ENCODE assay signal across 1 cellular context in the genomic region with DNA sequence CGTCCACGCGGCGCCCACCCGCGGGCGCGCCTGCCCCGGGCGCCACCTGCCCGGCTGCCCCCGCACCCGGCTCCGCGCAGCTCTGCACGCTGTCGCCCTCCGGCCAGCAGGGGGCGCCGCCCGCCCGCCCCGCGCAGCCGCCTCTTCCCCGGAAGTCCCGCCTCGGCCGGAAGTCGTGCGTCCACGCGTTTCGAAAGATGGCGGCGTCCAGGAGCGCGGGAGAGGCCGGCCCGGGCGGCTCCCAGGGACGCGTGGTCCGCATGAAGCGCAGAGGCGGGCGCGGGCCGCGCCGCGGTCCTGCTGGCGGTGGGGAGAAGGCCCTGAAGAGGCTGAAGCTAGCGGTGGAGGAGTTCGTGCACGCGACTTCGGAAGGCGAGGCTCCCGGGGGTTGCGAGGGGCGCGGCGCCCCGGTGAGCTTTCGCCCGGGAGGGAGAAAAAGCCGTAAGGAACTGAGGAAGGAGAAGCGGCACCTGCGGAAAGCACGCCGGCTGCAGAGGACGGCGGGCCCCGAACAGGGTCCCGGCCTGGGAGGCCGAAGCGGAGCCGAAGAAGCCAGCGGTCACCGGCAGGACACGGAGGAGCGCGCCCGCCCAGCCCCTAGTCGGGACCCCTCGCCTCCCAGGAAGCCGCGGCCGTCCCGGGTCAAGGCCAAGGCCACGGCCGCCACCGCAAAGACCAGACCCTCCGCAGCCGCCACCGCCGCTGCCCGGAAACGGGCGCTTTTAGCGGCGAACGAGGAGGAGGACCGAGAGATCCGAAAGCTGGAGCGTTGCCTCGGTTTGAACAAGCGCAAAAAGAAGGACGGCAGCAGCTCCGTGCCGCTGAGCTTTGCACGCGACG.
TF ChIP-seq lines count a peak whose summit lies in the region.

A gene with protein sequence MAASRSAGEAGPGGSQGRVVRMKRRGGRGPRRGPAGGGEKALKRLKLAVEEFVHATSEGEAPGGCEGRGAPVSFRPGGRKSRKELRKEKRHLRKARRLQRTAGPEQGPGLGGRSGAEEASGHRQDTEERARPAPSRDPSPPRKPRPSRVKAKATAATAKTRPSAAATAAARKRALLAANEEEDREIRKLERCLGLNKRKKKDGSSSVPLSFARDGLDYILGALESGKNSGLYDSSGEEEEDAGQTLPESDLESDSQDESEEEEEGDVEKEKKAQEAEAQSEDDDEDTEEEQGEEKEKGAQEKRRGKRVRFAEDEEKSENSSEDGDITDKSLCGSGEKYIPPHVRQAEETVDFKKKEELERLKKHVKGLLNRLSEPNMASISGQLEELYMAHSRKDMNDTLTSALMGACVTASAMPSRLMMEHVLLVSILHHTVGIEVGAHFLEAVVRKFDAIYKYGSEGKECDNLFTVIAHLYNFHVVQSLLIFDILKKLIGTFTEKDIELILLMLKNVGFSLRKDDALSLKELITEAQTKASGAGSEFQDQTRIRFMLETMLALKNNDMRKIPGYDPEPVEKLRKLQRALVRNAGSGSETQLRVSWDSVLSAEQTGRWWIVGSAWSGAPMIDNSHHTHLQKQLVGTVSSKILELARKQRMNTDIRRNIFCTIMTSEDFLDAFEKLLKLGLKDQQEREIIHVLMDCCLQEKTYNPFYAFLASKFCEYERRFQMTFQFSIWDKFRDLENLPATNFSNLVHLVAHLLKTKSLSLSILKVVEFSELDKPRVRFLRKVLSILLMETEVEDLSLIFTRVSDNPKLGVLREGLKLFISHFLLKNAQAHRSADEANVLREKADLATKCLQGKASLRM (plus strand): TSS at position 172 of the 840 bp plus-strand sequence. CDS start 26 bp downstream, at position 198.

TF ChIP-seq in HepG2, 621 proteins besides CTCF, POLR2A, EP300 and RAD21 (continued from another document and continues in another):
- TF ChIP-seq, protein P1, sequence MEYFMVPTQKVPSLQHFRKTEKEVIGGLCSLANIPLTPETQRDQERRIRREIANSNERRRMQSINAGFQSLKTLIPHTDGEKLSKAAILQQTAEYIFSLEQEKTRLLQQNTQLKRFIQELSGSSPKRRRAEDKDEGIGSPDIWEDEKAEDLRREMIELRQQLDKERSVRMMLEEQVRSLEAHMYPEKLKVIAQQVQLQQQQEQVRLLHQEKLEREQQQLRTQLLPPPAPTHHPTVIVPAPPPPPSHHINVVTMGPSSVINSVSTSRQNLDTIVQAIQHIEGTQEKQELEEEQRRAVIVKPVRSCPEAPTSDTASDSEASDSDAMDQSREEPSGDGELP (IDR thresholded peaks at IDR 0.05; ENCODE audit: borderline replicate concordance, low read depth) = no peak; the same call in 1 of the 2 replicates
- TF ChIP-seq NFIB (CRISPR knock-in tag; IDR thresholded peaks at IDR 0.05; ENCODE audit: borderline replicate concordance) (no peak), ARID2 (CRISPR knock-in tag; IDR thresholded peaks at IDR 0.05; ENCODE audit: borderline replicate concordance) (no peak; the same call in 1 of the 2 replicates), CENPX (CRISPR knock-in tag; IDR thresholded peaks at IDR 0.05) (no peak), YY1 (IDR thresholded peaks at IDR 0.05; ENCODE audit: insufficient read depth, insufficient replicate concordance, low read depth, low read length) (peak; percentile 99), ZNF251 (CRISPR knock-in tag; IDR thresholded peaks at IDR 0.05) (no peak), SYNCRIP (IDR thresholded peaks at IDR 0.05; ENCODE audit: insufficient read depth, low read depth, low read length) (no peak), ZNF484 (CRISPR knock-in tag; IDR thresholded peaks at IDR 0.05; ENCODE audit: borderline replicate concordance, low read depth) (no peak), KLF9 (CRISPR knock-in tag; IDR thresholded peaks at IDR 0.05; ENCODE audit: low read depth) (no peak), RBFOX2 (IDR thresholded peaks at IDR 0.05; ENCODE audit: low read depth, low read length) (peak; percentile 96), NONO (IDR thresholded peaks at IDR 0.05) (no peak), NONO (CRISPR knock-in tag; conservative IDR thresholded peaks at IDR 0.05) (peak; percentile 64), ISX (CRISPR knock-in tag; conservative IDR thresholded peaks at IDR 0.05) (0 out of 2 replicates have a peak, but pooled peaks have one; percentile 27), TSC22D2 (CRISPR knock-in tag; IDR thresholded peaks at IDR 0.05; ENCODE audit: borderline replicate concordance) (peak; percentile 52; the same call in 1 of the 2 replicates), ZNF703 (CRISPR knock-in tag; IDR thresholded peaks at IDR 0.05; ENCODE audit: borderline replicate concordance) (0 out of 2 replicates have a peak, but pooled peaks have one; percentile 45), ZNF777 (CRISPR knock-in tag; IDR thresholded peaks at IDR 0.05) (0 out of 2 replicates have a peak, but pooled peaks have one; percentile 22), ZSCAN21 (CRISPR knock-in tag; IDR thresholded peaks at IDR 0.05; ENCODE audit: borderline replicate concordance) (peak; percentile 95), ZNF256 (CRISPR knock-in tag; conservative IDR thresholded peaks at IDR 0.05) (no peak), ZNF772 (CRISPR knock-in tag; IDR thresholded peaks at IDR 0.05) (0 out of 2 replicates have a peak, but pooled peaks have one; percentile 24), POLR2AphosphoS2 (IDR thresholded peaks at IDR 0.05; ENCODE audit: low read depth, low read length) (no peak), ZSCAN30 (CRISPR knock-in tag; IDR thresholded peaks at IDR 0.05) (no peak), FOXK2 (IDR thresholded peaks at IDR 0.05) (no peak), GTF2F1 (IDR thresholded peaks at IDR 0.05; ENCODE audit: low read length) (no peak), ZNF615 (CRISPR knock-in tag; IDR thresholded peaks at IDR 0.05; ENCODE audit: borderline replicate concordance) (no peak), ZNF629 (CRISPR knock-in tag; conservative IDR thresholded peaks at IDR 0.05) (0 out of 2 replicates have a peak, but pooled peaks have one; percentile 15), NFIC (IDR thresholded peaks at IDR 0.05; ENCODE audit: low read length) (no peak), ZNF12 (CRISPR knock-in tag; IDR thresholded peaks at IDR 0.05) (no peak), ZEB1 (IDR thresholded peaks at IDR 0.05; ENCODE audit: insufficient replicate concordance, low read depth) (peak; percentile 24), PITX1 (CRISPR knock-in tag; IDR thresholded peaks at IDR 0.05) (no peak; the same call in 1 of the 2 replicates), ZNF614 (CRISPR knock-in tag; IDR thresholded peaks at IDR 0.05; ENCODE audit: borderline replicate concordance) (no peak), SUZ12 (IDR thresholded peaks at IDR 0.05; ENCODE audit: low read depth, low read length) (no peak), ZNF879 (CRISPR knock-in tag; IDR thresholded peaks at IDR 0.05) (0 out of 2 replicates have a peak, but pooled peaks have one; percentile 74), ZNF839 (CRISPR knock-in tag; IDR thresholded peaks at IDR 0.05; ENCODE audit: borderline replicate concordance) (no peak), ZC3H13 (CRISPR knock-in tag; IDR thresholded peaks at IDR 0.05) (peak; percentile 82), CC2D1A (CRISPR knock-in tag; IDR thresholded peaks at IDR 0.05) (no peak), MIER2 (CRISPR knock-in tag; IDR thresholded peaks at IDR 0.05) (no peak), MTF1 (CRISPR knock-in tag; IDR thresholded peaks at IDR 0.05) (0 out of 2 replicates have a peak, but pooled peaks have one; percentile 37), ELF4 (CRISPR knock-in tag; IDR thresholded peaks at IDR 0.05; ENCODE audit: borderline replicate concordance) (no peak)
- TF ChIP-seq, protein P2, sequence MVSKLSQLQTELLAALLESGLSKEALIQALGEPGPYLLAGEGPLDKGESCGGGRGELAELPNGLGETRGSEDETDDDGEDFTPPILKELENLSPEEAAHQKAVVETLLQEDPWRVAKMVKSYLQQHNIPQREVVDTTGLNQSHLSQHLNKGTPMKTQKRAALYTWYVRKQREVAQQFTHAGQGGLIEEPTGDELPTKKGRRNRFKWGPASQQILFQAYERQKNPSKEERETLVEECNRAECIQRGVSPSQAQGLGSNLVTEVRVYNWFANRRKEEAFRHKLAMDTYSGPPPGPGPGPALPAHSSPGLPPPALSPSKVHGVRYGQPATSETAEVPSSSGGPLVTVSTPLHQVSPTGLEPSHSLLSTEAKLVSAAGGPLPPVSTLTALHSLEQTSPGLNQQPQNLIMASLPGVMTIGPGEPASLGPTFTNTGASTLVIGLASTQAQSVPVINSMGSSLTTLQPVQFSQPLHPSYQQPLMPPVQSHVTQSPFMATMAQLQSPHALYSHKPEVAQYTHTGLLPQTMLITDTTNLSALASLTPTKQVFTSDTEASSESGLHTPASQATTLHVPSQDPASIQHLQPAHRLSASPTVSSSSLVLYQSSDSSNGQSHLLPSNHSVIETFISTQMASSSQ (IDR thresholded peaks at IDR 0.05; ENCODE audit: low read depth) = no peak
- TF ChIP-seq, protein P2 (CRISPR knock-in tag; IDR thresholded peaks at IDR 0.05; ENCODE audit: borderline replicate concordance) = peak; percentile 47; the same call in 1 of the 2 replicates
- TF ChIP-seq, protein P3, sequence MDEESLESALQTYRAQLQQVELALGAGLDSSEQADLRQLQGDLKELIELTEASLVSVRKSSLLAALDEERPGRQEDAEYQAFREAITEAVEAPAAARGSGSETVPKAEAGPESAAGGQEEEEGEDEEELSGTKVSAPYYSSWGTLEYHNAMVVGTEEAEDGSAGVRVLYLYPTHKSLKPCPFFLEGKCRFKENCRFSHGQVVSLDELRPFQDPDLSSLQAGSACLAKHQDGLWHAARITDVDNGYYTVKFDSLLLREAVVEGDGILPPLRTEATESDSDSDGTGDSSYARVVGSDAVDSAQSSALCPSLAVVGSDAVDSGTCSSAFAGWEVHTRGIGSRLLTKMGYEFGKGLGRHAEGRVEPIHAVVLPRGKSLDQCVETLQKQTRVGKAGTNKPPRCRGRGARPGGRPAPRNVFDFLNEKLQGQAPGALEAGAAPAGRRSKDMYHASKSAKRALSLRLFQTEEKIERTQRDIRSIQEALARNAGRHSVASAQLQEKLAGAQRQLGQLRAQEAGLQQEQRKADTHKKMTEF (CRISPR knock-in tag; IDR thresholded peaks at IDR 0.05) = peak; percentile 89; the same call in 1 of the 2 replicates
- TF ChIP-seq, protein P4, sequence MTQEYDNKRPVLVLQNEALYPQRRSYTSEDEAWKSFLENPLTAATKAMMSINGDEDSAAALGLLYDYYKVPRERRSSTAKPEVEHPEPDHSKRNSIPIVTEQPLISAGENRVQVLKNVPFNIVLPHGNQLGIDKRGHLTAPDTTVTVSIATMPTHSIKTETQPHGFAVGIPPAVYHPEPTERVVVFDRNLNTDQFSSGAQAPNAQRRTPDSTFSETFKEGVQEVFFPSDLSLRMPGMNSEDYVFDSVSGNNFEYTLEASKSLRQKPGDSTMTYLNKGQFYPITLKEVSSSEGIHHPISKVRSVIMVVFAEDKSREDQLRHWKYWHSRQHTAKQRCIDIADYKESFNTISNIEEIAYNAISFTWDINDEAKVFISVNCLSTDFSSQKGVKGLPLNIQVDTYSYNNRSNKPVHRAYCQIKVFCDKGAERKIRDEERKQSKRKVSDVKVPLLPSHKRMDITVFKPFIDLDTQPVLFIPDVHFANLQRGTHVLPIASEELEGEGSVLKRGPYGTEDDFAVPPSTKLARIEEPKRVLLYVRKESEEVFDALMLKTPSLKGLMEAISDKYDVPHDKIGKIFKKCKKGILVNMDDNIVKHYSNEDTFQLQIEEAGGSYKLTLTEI (CRISPR knock-in tag; conservative IDR thresholded peaks at IDR 0.05) = no peak
- TF ChIP-seq, protein P5, sequence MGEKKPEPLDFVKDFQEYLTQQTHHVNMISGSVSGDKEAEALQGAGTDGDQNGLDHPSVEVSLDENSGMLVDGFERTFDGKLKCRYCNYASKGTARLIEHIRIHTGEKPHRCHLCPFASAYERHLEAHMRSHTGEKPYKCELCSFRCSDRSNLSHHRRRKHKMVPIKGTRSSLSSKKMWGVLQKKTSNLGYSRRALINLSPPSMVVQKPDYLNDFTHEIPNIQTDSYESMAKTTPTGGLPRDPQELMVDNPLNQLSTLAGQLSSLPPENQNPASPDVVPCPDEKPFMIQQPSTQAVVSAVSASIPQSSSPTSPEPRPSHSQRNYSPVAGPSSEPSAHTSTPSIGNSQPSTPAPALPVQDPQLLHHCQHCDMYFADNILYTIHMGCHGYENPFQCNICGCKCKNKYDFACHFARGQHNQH (CRISPR knock-in tag; IDR thresholded peaks at IDR 0.05) = peak; percentile 60
- TF ChIP-seq, protein P6, sequence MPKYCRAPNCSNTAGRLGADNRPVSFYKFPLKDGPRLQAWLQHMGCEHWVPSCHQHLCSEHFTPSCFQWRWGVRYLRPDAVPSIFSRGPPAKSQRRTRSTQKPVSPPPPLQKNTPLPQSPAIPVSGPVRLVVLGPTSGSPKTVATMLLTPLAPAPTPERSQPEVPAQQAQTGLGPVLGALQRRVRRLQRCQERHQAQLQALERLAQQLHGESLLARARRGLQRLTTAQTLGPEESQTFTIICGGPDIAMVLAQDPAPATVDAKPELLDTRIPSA (CRISPR knock-in tag; IDR thresholded peaks at IDR 0.05; ENCODE audit: borderline replicate concordance) = no peak; the same call in 1 of the 2 replicates
- TF ChIP-seq, protein P7, sequence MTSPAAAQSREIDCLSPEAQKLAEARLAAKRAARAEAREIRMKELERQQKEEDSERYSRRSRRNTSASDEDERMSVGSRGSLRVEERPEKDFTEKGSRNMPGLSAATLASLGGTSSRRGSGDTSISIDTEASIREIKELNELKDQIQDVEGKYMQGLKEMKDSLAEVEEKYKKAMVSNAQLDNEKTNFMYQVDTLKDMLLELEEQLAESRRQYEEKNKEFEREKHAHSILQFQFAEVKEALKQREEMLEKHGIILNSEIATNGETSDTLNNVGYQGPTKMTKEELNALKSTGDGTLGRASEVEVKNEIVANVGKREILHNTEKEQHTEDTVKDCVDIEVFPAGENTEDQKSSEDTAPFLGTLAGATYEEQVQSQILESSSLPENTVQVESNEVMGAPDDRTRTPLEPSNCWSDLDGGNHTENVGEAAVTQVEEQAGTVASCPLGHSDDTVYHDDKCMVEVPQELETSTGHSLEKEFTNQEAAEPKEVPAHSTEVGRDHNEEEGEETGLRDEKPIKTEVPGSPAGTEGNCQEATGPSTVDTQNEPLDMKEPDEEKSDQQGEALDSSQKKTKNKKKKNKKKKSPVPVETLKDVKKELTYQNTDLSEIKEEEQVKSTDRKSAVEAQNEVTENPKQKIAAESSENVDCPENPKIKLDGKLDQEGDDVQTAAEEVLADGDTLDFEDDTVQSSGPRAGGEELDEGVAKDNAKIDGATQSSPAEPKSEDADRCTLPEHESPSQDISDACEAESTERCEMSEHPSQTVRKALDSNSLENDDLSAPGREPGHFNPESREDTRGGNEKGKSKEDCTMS (CRISPR knock-in tag; conservative IDR thresholded peaks at IDR 0.05) = no peak
